Comparison of ENCODE assay signal across 8 cellular contexts in genomic region chr16:24539850-24540484, GRCh38. TPM values are rescaled to one million over a fixed set of nuclear protein-coding genes. Genes with fewer than 3 reads are reported as not detected.
DNase-seq lines count a peak whose midpoint lies in the region; ATAC-seq and TF ChIP-seq lines count a peak whose summit lies in the region.

No MANE protein-coding gene starts in this region.

- no peaks in the 10 kb centered on the region for H3K27me3 ChIP-seq in Caco-2 (replicated peaks; ENCODE audit: control insufficient read depth, insufficient read depth, low read length)
- H3K27me3 ChIP-seq in neuronal stem cell (ENCODE audit: control insufficient read depth in 3 of 3, insufficient read depth in 3 of 3, low read depth in 1 of 3, low read length in 3 of 3): no peaks in the 10 kb centered on the region
- no peaks in the 10 kb centered on the region for H3K27me3 ChIP-seq in upper lobe of left lung

- peak overlapping the region; percentile 85 for H2AFZ ChIP-seq in neuronal stem cell (ENCODE audit: low read length)

- H2BK5ac ChIP-seq in neuronal stem cell (ENCODE audit: low read length): peak overlapping the region; percentile 95

- peaks cover 8% of the 10 kb centered on the region for H3K4me1 Mint-ChIP-seq in Caco-2 (ENCODE audit: low read depth, unreplicated experiment)
- H3K4me1 Mint-ChIP-seq in activated T-cell treated with anti-CD3 and anti-CD28 coated beads, Interleukin-2, amount 50 U/mL, for 24 hours (ENCODE audit: low read depth): peaks cover 43% of the 10 kb centered on the region

- H3K9ac ChIP-seq in neuronal stem cell (ENCODE audit: low read depth, low read length, poor library complexity): peak overlapping the region; percentile 94

- no peaks in the 10 kb centered on the region for H3K79me1 ChIP-seq in neuronal stem cell (ENCODE audit: low read depth, low read length)

- H3K36me3 ChIP-seq in Caco-2 (ENCODE audit: control insufficient read depth, insufficient read depth, low read length) (no peaks in the 10 kb centered on the region), neuronal stem cell (replicated peaks in 1 of 2; ENCODE audit: control insufficient read depth in 2 of 2, insufficient read depth in 2 of 2, low read length in 2 of 2) (peaks cover 0 to 31% of the 10 kb centered on the region in 2 donors), upper lobe of left lung (no peaks in the 10 kb centered on the region)

- peak overlapping the region; percentile 6 for H4K8ac ChIP-seq in neuronal stem cell (ENCODE audit: low read depth, low read length)

- intact Hi-C loops in Caco-2 (cut with micrococcal nuclease; ENCODE audit: unreplicated experiment): loop anchor here (1.0 to 5.0 kb wide), 2 partner anchors 23 to 863 kb away; partner anchors contain the start of gene PLK1

- DNase-seq in Caco-2 (peak in 1 of 2 experiments; percentile 38), M059J (ENCODE audit: low read depth) (peak; percentile 51), fibroblast of peridontal ligament (ENCODE audit: extremely low read depth) (peak; percentile 22), neuronal stem cell (ENCODE audit: low spot score) (no peak), upper lobe of left lung (peak; percentile 45 to 95), NCI-H1048 (lab: John Stamatoyannopoulos, UW) (no peak)
- no peak for DNase-seq in activated T-cell treated with anti-CD3 and anti-CD28 coated beads, Interleukin-2, amount 50 U/mL, for 24 hours

- TF ChIP-seq CTCF in Caco-2 (IDR thresholded peaks at IDR 0.05; ENCODE audit: insufficient read depth in 1 of 2, low read depth in 1 of 2, low read length in 1 of 2, severe bottlenecking in 1 of 2, unreplicated experiment in 1 of 2) (no peak), upper lobe of left lung (IDR thresholded peaks at IDR 0.05) (no peak)

- H3K4me2 ChIP-seq in neuronal stem cell (ENCODE audit: insufficient read depth, low read length, poor library complexity, severe bottlenecking): peak overlapping the region; percentile 61

- CTCF ChIA-PET in Caco-2 (lab: Charles Lee): no interaction called here

- peaks cover 18% of the 10 kb centered on the region for H3K36me3 Mint-ChIP-seq in Caco-2 (ENCODE audit: insufficient read depth, unreplicated experiment)
- peaks cover 52% of the 10 kb centered on the region for H3K36me3 Mint-ChIP-seq in activated T-cell treated with anti-CD3 and anti-CD28 coated beads, Interleukin-2, amount 50 U/mL, for 24 hours (ENCODE audit: low read depth)

- H3K9me3 Mint-ChIP-seq in Caco-2 (ENCODE audit: unreplicated experiment): no peaks in the 10 kb centered on the region
- H3K9me3 Mint-ChIP-seq in activated T-cell treated with anti-CD3 and anti-CD28 coated beads, Interleukin-2, amount 50 U/mL, for 24 hours: no peaks in the 10 kb centered on the region

- peak overlapping the region; percentile 100 for H3K27ac Mint-ChIP-seq in Caco-2 (ENCODE audit: unreplicated experiment)
- H3K27ac Mint-ChIP-seq in activated T-cell treated with anti-CD3 and anti-CD28 coated beads, Interleukin-2, amount 50 U/mL, for 24 hours: peak overlapping the region; percentile 100

- WGBS in neuronal stem cell (ENCODE audit: extremely low coverage in 2 of 2, insufficient read length in 2 of 2, insufficient replicate concordance in 1 of 2), 2 donors: no CpG with 5 or more reads among the region's 60 CpGs
- 0 to 2% methylated on average over 20 to 24 of the region's 60 CpGs for WGBS in upper lobe of left lung, 2 donors

- H3K23ac ChIP-seq in neuronal stem cell (ENCODE audit: low read depth, low read length, poor library complexity): peak overlapping the region; percentile 99

- H3K9me3 ChIP-seq in Caco-2: no peaks in the 10 kb centered on the region
- peaks cover 0 to 2% of the 10 kb centered on the region in 2 donors for H3K9me3 ChIP-seq in neuronal stem cell (replicated peaks in 1 of 2; ENCODE audit: control insufficient read depth in 2 of 2, insufficient read depth in 1 of 2, low read depth in 1 of 2, low read length in 2 of 2)
- no peaks in the 10 kb centered on the region for H3K9me3 ChIP-seq in upper lobe of left lung

- TF ChIP-seq POLR2A in upper lobe of left lung (IDR thresholded peaks at IDR 0.05): no peak

- no TSS peak for BruUV-seq in Caco-2 (replicated peaks; lab: Mats Ljungman, UMichigan)

- H3K27ac ChIP-seq in neuronal stem cell (replicated peaks; ENCODE audit: low read length): peak overlapping the region; percentile 94
- H3K27ac ChIP-seq in upper lobe of left lung: peak overlapping the region; percentile 97 to 100 (median 100)

- peak overlapping the region; percentile 99 for H3K18ac ChIP-seq in neuronal stem cell (ENCODE audit: low read length)

- POLR2A ChIA-PET in Caco-2 (lab: Charles Lee): no interaction called here

- H3K4me3 Mint-ChIP-seq in Caco-2 (ENCODE audit: unreplicated experiment): peak overlapping the region; percentile 98
- H3K4me3 Mint-ChIP-seq in activated T-cell treated with anti-CD3 and anti-CD28 coated beads, Interleukin-2, amount 50 U/mL, for 24 hours: peak overlapping the region; percentile 100

- no peak overlapping the region for H4K91ac ChIP-seq in neuronal stem cell (ENCODE audit: low read depth, low read length, poor library complexity)

- H3K4me3 ChIP-seq in Caco-2 (ENCODE audit: low read depth, low read length): peak overlapping the region; percentile 94
- H3K4me3 ChIP-seq in neuronal stem cell (ENCODE audit: low read length in 2 of 2): peak overlapping the region; percentile 66 to 89
- H3K4me3 ChIP-seq in upper lobe of left lung: peak overlapping the region; percentile 67 to 93 (median 84)

- peak overlapping the region; percentile 44 for H2BK15ac ChIP-seq in neuronal stem cell (ENCODE audit: low read length)

- ATAC-seq in GM21737 (IDR thresholded peaks at IDR 0.05; ENCODE audit: unreplicated experiment) (peak; percentile 31), upper lobe of left lung (ENCODE audit: low FRiP score in 2 of 2) (peak; percentile 67 to 84)

- no peak overlapping the region for H2BK12ac ChIP-seq in neuronal stem cell (ENCODE audit: low read length)

- no peak overlapping the region for H2BK120ac ChIP-seq in neuronal stem cell (ENCODE audit: low read depth, low read length)

- peak overlapping the region; percentile 97 for H2AK5ac ChIP-seq in neuronal stem cell (ENCODE audit: low read depth, low read length)

- no peak overlapping the region for H3K4ac ChIP-seq in neuronal stem cell (ENCODE audit: low read length)

- H3K27me3 Mint-ChIP-seq in Caco-2 (ENCODE audit: insufficient read depth, unreplicated experiment): no peaks in the 10 kb centered on the region
- no peaks in the 10 kb centered on the region for H3K27me3 Mint-ChIP-seq in activated T-cell treated with anti-CD3 and anti-CD28 coated beads, Interleukin-2, amount 50 U/mL, for 24 hours

- TF ChIP-seq EP300 in upper lobe of left lung (IDR thresholded peaks at IDR 0.05): no peak

- peaks cover 6% of the 10 kb centered on the region; the same call in 1 of the 2 replicates for H3K4me1 ChIP-seq in Caco-2
- peaks cover 1 to 8% of the 10 kb centered on the region in 2 donors for H3K4me1 ChIP-seq in neuronal stem cell (ENCODE audit: control insufficient read depth in 2 of 2, insufficient read depth in 1 of 2, low read depth in 1 of 2, low read length in 2 of 2)
- peaks cover 32 to 39% (median 35%) of the 10 kb centered on the region in 4 donors for H3K4me1 ChIP-seq in upper lobe of left lung

- peak overlapping the region; percentile 95 for H3K14ac ChIP-seq in neuronal stem cell (ENCODE audit: low read length)

RNA-seq across cellular contexts. Expression of gene RBBP6, which starts 0.6 kb away (rescaled TPM):
- total RNA-seq in Caco-2 (2022) (38.7 and 42.2 TPM in 2 replicates), upper lobe of left lung (10 to 100 TPM; 40.9 to 79.5 (median 45.4) TPM)
- total RNA-seq in M059J (2014; rRNA removed; shearing (Covaris generic)): 19.2 and 31.6 TPM in 2 replicates
- polyA plus RNA-seq in neuronal stem cell (2013, experiment 1 of 2): 66.9 TPM
- polyA plus RNA-seq in neuronal stem cell (2013, experiment 2 of 2): 70.8 TPM

Comparison
In these comparisons a context has a peak if more than half of its experiments do, and no peak if none do; other contexts are left out.
1. DNase-seq: peak in M059J (single experiment), fibroblast of peridontal ligament (single experiment) and upper lobe of left lung (2 of 2); none in activated T-cell treated with anti-CD3 and anti-CD28 coated beads, Interleukin-2, amount 50 U/mL, for 24 hours (single experiment), neuronal stem cell (single experiment) and NCI-H1048 (single experiment).
2. Peak in every context shown above with its lines, with median percentiles within 50 percentile points of each other: H3K4me3 ChIP-seq.